In genomic region chr10:50723812-50724211, GRCh38 we compare ENCODE assay signal across 8 cellular contexts. TPM values are rescaled to one million over a fixed set of nuclear protein-coding genes. Genes with fewer than 3 reads are reported as not detected.
A peak's percentile ranks its signal among the peaks of the same experiment; 100 is the strongest.
DNase-seq lines count a peak whose midpoint lies in the region; ATAC-seq and TF ChIP-seq lines count a peak whose summit lies in the region.
"Not testable (repeated sequence)": the region's sequence is repeated elsewhere in the genome, so short reads cannot be mapped to it uniquely, and the experiment has no call there.

No MANE protein-coding gene starts in this region.

- not testable (repeated sequence) for H3K4me1 ChIP-seq in upper lobe of right lung

- not testable (repeated sequence) for H3K9me3 ChIP-seq in upper lobe of right lung

- peaks cover 15% of the 10 kb centered on the region for H3K27me3 ChIP-seq in upper lobe of right lung

- not testable (repeated sequence) for H3K4me3 ChIP-seq in upper lobe of right lung

- DNase-seq in RPMI8226, result peak; percentile 8
- peak; percentile 79 for DNase-seq in left kidney (ENCODE audit: low read depth, low spot score)
- DNase-seq in upper lobe of right lung, result not testable (repeated sequence)

- ATAC-seq in GM18505 (IDR thresholded peaks at IDR 0.05; ENCODE audit: unreplicated experiment) (peak; percentile 92), GM19452 (IDR thresholded peaks at IDR 0.05; ENCODE audit: unreplicated experiment) (peak; percentile 71), GM21717 (IDR thresholded peaks at IDR 0.05; ENCODE audit: unreplicated experiment) (peak; percentile 75), HG02885 (IDR thresholded peaks at IDR 0.05; ENCODE audit: poor library complexity, unreplicated experiment) (peak; percentile 87), HG03457 (IDR thresholded peaks at IDR 0.05; ENCODE audit: unreplicated experiment) (peak; percentile 57), upper lobe of right lung (peak; percentile 24)

- intact Hi-C loops in upper lobe of right lung (cut with DNase I), result not testable (repeated sequence)

- not testable (repeated sequence) for H3K36me3 ChIP-seq in upper lobe of right lung

- not testable (repeated sequence) for H3K27ac ChIP-seq in upper lobe of right lung

- not testable (repeated sequence) for TF ChIP-seq POLR2A in GM18505 (IDR thresholded peaks at IDR 0.05; ENCODE audit: borderline replicate concordance, extremely low read depth, insufficient read depth, insufficient read length)

- not testable (repeated sequence) for TF ChIP-seq CTCF in upper lobe of right lung (IDR thresholded peaks at IDR 0.05)

RNA-seq across cellular contexts. Expression of gene ASAH2B, which starts 15.9 kb away (rescaled TPM):
- total RNA-seq in upper lobe of right lung, result 3.4 TPM

Comparison
In these comparisons a context has a peak if more than half of its experiments do, and no peak if none do; other contexts are left out.
1. ATAC-seq: peak in every context shown above with its lines; median percentile 92 in GM18505; 87 in HG02885; 75 in GM21717; 71 in GM19452; 57 in HG03457; 24 in upper lobe of right lung.